Comparison of ENCODE assay signal across 40 cellular contexts in the genomic region with DNA sequence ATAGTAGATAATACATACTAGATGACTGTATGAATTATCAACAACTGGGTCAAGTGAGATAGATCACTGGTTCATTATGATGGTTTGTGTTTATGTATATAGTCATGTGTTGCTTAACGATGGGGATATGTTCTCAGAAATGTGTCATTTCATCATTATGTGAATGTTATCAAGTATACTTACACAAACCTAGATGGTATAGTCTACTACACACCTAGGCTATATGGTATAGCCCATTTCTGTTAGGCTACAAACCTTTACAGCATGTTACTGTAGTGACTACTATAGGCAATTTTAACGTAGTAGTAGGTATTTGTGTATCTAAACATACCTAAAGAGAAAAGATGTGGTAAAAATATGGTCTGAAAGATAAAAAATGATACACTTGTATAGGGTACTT.
"Had no signal": no experiment of that assay in that cellular context is flagged by ENCODE, and none has a peak within 500 bp of the region (broad histone marks: within the 10 kb centered on the region; RNA-seq: fewer than 3 reads in every experiment).

No MANE protein-coding gene starts in this region.

- H3K27ac Mint-ChIP-seq: activated naive CD4-positive, alpha-beta T cell treated with anti-CD3 and anti-CD28 coated beads for 36 hours; activated naive CD4-positive, alpha-beta T cell treated with anti-CD3 and anti-CD28 coated beads, Interleukin-2, amount 10 ng/mL, durations not matched to agents 7 days and 5 days; activated naive CD4-positive, alpha-beta T cell treated with anti-CD3 and anti-CD28 coated beads, Interleukin-2, amount 50 U/mL, for 24 hours; activated naive CD4-positive, alpha-beta T cell treated with anti-CD3 and anti-CD28 coated beads, Interleukin-2, amount 50 U/mL, for 72 hours; activated naive CD8-positive, alpha-beta T cell; activated naive CD8-positive, alpha-beta T cell treated with anti-CD3 and anti-CD28 coated beads for 36 hours; activated naive CD8-positive, alpha-beta T cell treated with anti-CD3 and anti-CD28 coated beads, Interleukin-2, amount 10 ng/mL, durations not matched to agents 7 days and 5 days; activated naive CD8-positive, alpha-beta T cell treated with anti-CD3 and anti-CD28 coated beads, Interleukin-2, amount 50 U/mL, for 24 hours; activated T-cell treated with anti-CD3 and anti-CD28 coated beads, Interleukin-2, amount 50 U/mL, for 24 hours; activated T-cell treated with anti-CD3 and anti-CD28 coated beads, Interleukin-2, amount 50 U/mL, for 72 hours; activated T-helper 1 cell treated with anti-CD3 and anti-CD28 coated beads, Interleukin-12 subunit alpha, Interleukin-12 subunit beta, Interleukin-2, Interleukin-4 antibody, amounts not matched to agents 30 ng/mL and 10 ng/mL and 1 ng/mL, durations not matched to agents 14 hours and 24 hours and 36 hours; activated T-helper 17 cell treated with anti-CD3 and anti-CD28 coated beads, Interleukin-2, amount 50 U/mL, for 72 hours; activated T-helper 2 cell treated with anti-CD3 and anti-CD28 coated beads, Interferon-gamma antibody, Interleukin-2, Interleukin-4, amounts not matched to agents 10 μg/mL and 5 μg/mL and 100 μg/mL, durations not matched to agents 14 hours and 24 hours and 36 hours; brain had no signal

- FAIRE-seq: astrocyte, bronchial epithelial cell had no signal

- H3K4me1 Mint-ChIP-seq: activated naive CD4-positive, alpha-beta T cell treated with anti-CD3 and anti-CD28 coated beads, Interleukin-2, amount 10 ng/mL, durations not matched to agents 7 days and 5 days; activated naive CD4-positive, alpha-beta T cell treated with anti-CD3 and anti-CD28 coated beads, Interleukin-2, amount 50 U/mL, for 24 hours; activated naive CD8-positive, alpha-beta T cell treated with anti-CD3 and anti-CD28 coated beads for 36 hours; activated naive CD8-positive, alpha-beta T cell treated with anti-CD3 and anti-CD28 coated beads, Interleukin-2, amount 10 ng/mL, durations not matched to agents 7 days and 5 days; activated naive CD8-positive, alpha-beta T cell treated with anti-CD3 and anti-CD28 coated beads, Interleukin-2, amount 50 U/mL, for 24 hours; activated T-helper 17 cell treated with anti-CD3 and anti-CD28 coated beads, Interleukin-2, amount 50 U/mL, for 72 hours; brain; central memory CD8-positive, alpha-beta T cell had no signal

- H3K4me3 ChIP-seq: adrenal gland, ascending aorta, body of pancreas, breast epithelium, cardiac muscle cell had no signal

- ATAC-seq: activated naive CD8-positive, alpha-beta T cell treated with anti-CD3 and anti-CD28 coated beads, Interleukin-2, amount 50 U/mL, for 24 hours; activated T-cell treated with anti-CD3 and anti-CD28 coated beads, Interleukin-2, amount 50 U/mL, for 4 hours; activated T-cell treated with anti-CD3 and anti-CD28 coated beads, Interleukin-2, amount 50 U/mL, for 72 hours; activated T-helper 17 cell treated with anti-CD3 and anti-CD28 coated beads, Interleukin-2, amount 50 U/mL, for 72 hours; body of pancreas had no signal

- H3K36me3 ChIP-seq: adrenal gland, ascending aorta, brain microvascular endothelial cell, breast epithelium, cardiac muscle cell had no signal

- H3K9me3 ChIP-seq: adrenal gland, body of pancreas, breast epithelium had no signal

- H3K27me3 Mint-ChIP-seq: activated naive CD4-positive, alpha-beta T cell treated with anti-CD3 and anti-CD28 coated beads, Interleukin-2, amount 10 ng/mL, durations not matched to agents 7 days and 5 days; activated naive CD4-positive, alpha-beta T cell treated with anti-CD3 and anti-CD28 coated beads, Interleukin-2, amount 50 U/mL, for 24 hours; activated naive CD8-positive, alpha-beta T cell; activated naive CD8-positive, alpha-beta T cell treated with anti-CD3 and anti-CD28 coated beads for 36 hours; activated naive CD8-positive, alpha-beta T cell treated with anti-CD3 and anti-CD28 coated beads, Interleukin-2, amount 10 ng/mL, durations not matched to agents 7 days and 5 days; activated naive CD8-positive, alpha-beta T cell treated with anti-CD3 and anti-CD28 coated beads, Interleukin-2, amount 50 U/mL, for 24 hours; activated T-cell treated with anti-CD3 and anti-CD28 coated beads, Interleukin-2, amount 50 U/mL, for 24 hours; activated T-helper 17 cell treated with anti-CD3 and anti-CD28 coated beads, Interleukin-2, amount 50 U/mL, for 72 hours; brain; central memory CD8-positive, alpha-beta T cell had no signal

- H3K9me3 Mint-ChIP-seq: activated naive CD4-positive, alpha-beta T cell treated with anti-CD3 and anti-CD28 coated beads, Interleukin-2, amount 50 U/mL, for 24 hours; activated naive CD4-positive, alpha-beta T cell treated with anti-CD3 and anti-CD28 coated beads, Interleukin-2, amount 50 U/mL, for 72 hours; activated naive CD8-positive, alpha-beta T cell treated with anti-CD3 and anti-CD28 coated beads, Interleukin-2, amount 50 U/mL, for 24 hours; activated T-cell treated with anti-CD3 and anti-CD28 coated beads, Interleukin-2, amount 50 U/mL, for 4 hours; activated T-helper 1 cell treated with anti-CD3 and anti-CD28 coated beads, Interleukin-12 subunit alpha, Interleukin-12 subunit beta, Interleukin-2, Interleukin-4 antibody, amounts not matched to agents 30 ng/mL and 10 ng/mL and 1 ng/mL, durations not matched to agents 14 hours and 24 hours and 36 hours; activated T-helper 17 cell treated with anti-CD3 and anti-CD28 coated beads, Interleukin-2, amount 50 U/mL, for 72 hours; activated T-helper 2 cell treated with anti-CD3 and anti-CD28 coated beads, Interferon-gamma antibody, Interleukin-2, Interleukin-4, amounts not matched to agents 10 μg/mL and 5 μg/mL and 100 μg/mL, durations not matched to agents 14 hours and 24 hours and 36 hours; central memory CD8-positive, alpha-beta T cell had no signal

- H3K27ac ChIP-seq: adrenal gland, ascending aorta, body of pancreas, brain microvascular endothelial cell, breast epithelium, cardiac muscle cell had no signal

- H3K27me3 ChIP-seq: adrenal gland, ascending aorta, body of pancreas, brain microvascular endothelial cell, breast epithelium, cardiac muscle cell had no signal

- H3K4me1 ChIP-seq: adrenal gland, ascending aorta, body of pancreas, breast epithelium had no signal

- H3K4me3 Mint-ChIP-seq: activated naive CD4-positive, alpha-beta T cell treated with anti-CD3 and anti-CD28 coated beads for 36 hours; activated naive CD4-positive, alpha-beta T cell treated with anti-CD3 and anti-CD28 coated beads, Interleukin-2, amount 10 ng/mL, durations not matched to agents 7 days and 5 days; activated naive CD4-positive, alpha-beta T cell treated with anti-CD3 and anti-CD28 coated beads, Interleukin-2, amount 50 U/mL, for 24 hours; activated naive CD8-positive, alpha-beta T cell; activated naive CD8-positive, alpha-beta T cell treated with anti-CD3 and anti-CD28 coated beads for 36 hours; activated naive CD8-positive, alpha-beta T cell treated with anti-CD3 and anti-CD28 coated beads, Interleukin-2, amount 10 ng/mL, durations not matched to agents 7 days and 5 days; activated naive CD8-positive, alpha-beta T cell treated with anti-CD3 and anti-CD28 coated beads, Interleukin-2, amount 50 U/mL, for 24 hours; activated T-cell treated with anti-CD3 and anti-CD28 coated beads, Interleukin-2, amount 50 U/mL, for 24 hours; activated T-cell treated with anti-CD3 and anti-CD28 coated beads, Interleukin-2, amount 50 U/mL, for 4 hours; activated T-cell treated with anti-CD3 and anti-CD28 coated beads, Interleukin-2, amount 50 U/mL, for 72 hours; activated T-helper 1 cell treated with anti-CD3 and anti-CD28 coated beads, Interleukin-12 subunit alpha, Interleukin-12 subunit beta, Interleukin-2, Interleukin-4 antibody, amounts not matched to agents 30 ng/mL and 10 ng/mL and 1 ng/mL, durations not matched to agents 14 hours and 24 hours and 36 hours; activated T-helper 17 cell treated with anti-CD3 and anti-CD28 coated beads, Interleukin-2, amount 50 U/mL, for 72 hours; brain; central memory CD8-positive, alpha-beta T cell had no signal

- DNase-seq: activated effector memory CD4-positive, alpha-beta T cell treated with anti-CD3 and anti-CD28 coated beads, Interleukin-2, amount 50 U/mL, for 16 hours; activated effector memory CD4-positive, alpha-beta T cell treated with Interleukin-2 at 50 U/mL for 16 hours; activated gamma-delta T cell; activated gamma-delta T cell treated with Interleukin-2 at 50 U/mL for 16 hours; activated naive CD4-positive, alpha-beta T cell; activated naive CD4-positive, alpha-beta T cell treated with anti-CD3 and anti-CD28 coated beads for 36 hours; activated naive CD4-positive, alpha-beta T cell treated with anti-CD3 and anti-CD28 coated beads, Interleukin-2, amount 10 ng/mL, durations not matched to agents 7 days and 5 days; activated naive CD4-positive, alpha-beta T cell treated with anti-CD3 and anti-CD28 coated beads, Interleukin-2, amount 50 U/mL, for 16 hours; activated naive CD4-positive, alpha-beta T cell treated with Interleukin-2 at 50 U/mL for 16 hours; activated naive CD8-positive, alpha-beta T cell treated with anti-CD3 and anti-CD28 coated beads for 36 hours; activated naive CD8-positive, alpha-beta T cell treated with anti-CD3 and anti-CD28 coated beads, Interleukin-2, amount 10 ng/mL, durations not matched to agents 7 days and 5 days; activated naive CD8-positive, alpha-beta T cell treated with anti-CD3 and anti-CD28 coated beads, Interleukin-2, amount 50 U/mL, for 24 hours; activated T-cell treated with anti-CD3 and anti-CD28 coated beads, Interleukin-2, amount 50 U/mL, for 1 hour; activated T-cell treated with anti-CD3 and anti-CD28 coated beads, Interleukin-2, amount 50 U/mL, for 24 hours; activated T-cell treated with anti-CD3 and anti-CD28 coated beads, Interleukin-2, amount 50 U/mL, for 4 hours; activated T-cell treated with anti-CD3 and anti-CD28 coated beads, Interleukin-2, amount 50 U/mL, for 48 hours; activated T-cell treated with anti-CD3 and anti-CD28 coated beads, Interleukin-2, amount 50 U/mL, for 72 hours; adrenal gland; amniotic stem cell; amygdala; anterior cingulate cortex; aorta; body of pancreas; brain microvascular endothelial cell; caudate nucleus; central memory CD4-positive, alpha-beta T cell; cerebellar nuclear complex had no signal
